In the genomic region with DNA sequence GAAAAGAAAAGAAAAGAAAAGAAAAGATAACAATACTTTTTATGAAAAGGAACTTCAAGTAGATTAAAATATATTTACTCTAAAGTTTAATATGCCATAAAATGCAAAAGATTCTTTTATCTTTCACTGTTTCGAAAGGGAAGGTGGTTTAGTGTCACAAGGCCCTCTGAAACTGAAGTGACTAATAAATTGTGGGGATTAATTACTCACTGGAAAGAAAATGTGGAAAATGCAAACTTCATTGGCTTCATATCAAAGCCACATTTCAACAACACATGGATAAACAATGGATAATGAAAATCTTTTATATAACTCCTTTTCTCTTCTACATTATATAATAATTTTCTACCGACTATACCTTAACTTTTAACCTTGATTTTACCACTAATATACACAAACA, we compare ENCODE assay signal across 1 cellular context.
TF ChIP-seq lines count a peak whose summit lies in the region.

No MANE protein-coding gene starts in this region.

TF ChIP-seq in GM23338, 12 proteins besides CTCF, POLR2A, EP300 and RAD21 (continued from another document):
- TF ChIP-seq, protein P1, sequence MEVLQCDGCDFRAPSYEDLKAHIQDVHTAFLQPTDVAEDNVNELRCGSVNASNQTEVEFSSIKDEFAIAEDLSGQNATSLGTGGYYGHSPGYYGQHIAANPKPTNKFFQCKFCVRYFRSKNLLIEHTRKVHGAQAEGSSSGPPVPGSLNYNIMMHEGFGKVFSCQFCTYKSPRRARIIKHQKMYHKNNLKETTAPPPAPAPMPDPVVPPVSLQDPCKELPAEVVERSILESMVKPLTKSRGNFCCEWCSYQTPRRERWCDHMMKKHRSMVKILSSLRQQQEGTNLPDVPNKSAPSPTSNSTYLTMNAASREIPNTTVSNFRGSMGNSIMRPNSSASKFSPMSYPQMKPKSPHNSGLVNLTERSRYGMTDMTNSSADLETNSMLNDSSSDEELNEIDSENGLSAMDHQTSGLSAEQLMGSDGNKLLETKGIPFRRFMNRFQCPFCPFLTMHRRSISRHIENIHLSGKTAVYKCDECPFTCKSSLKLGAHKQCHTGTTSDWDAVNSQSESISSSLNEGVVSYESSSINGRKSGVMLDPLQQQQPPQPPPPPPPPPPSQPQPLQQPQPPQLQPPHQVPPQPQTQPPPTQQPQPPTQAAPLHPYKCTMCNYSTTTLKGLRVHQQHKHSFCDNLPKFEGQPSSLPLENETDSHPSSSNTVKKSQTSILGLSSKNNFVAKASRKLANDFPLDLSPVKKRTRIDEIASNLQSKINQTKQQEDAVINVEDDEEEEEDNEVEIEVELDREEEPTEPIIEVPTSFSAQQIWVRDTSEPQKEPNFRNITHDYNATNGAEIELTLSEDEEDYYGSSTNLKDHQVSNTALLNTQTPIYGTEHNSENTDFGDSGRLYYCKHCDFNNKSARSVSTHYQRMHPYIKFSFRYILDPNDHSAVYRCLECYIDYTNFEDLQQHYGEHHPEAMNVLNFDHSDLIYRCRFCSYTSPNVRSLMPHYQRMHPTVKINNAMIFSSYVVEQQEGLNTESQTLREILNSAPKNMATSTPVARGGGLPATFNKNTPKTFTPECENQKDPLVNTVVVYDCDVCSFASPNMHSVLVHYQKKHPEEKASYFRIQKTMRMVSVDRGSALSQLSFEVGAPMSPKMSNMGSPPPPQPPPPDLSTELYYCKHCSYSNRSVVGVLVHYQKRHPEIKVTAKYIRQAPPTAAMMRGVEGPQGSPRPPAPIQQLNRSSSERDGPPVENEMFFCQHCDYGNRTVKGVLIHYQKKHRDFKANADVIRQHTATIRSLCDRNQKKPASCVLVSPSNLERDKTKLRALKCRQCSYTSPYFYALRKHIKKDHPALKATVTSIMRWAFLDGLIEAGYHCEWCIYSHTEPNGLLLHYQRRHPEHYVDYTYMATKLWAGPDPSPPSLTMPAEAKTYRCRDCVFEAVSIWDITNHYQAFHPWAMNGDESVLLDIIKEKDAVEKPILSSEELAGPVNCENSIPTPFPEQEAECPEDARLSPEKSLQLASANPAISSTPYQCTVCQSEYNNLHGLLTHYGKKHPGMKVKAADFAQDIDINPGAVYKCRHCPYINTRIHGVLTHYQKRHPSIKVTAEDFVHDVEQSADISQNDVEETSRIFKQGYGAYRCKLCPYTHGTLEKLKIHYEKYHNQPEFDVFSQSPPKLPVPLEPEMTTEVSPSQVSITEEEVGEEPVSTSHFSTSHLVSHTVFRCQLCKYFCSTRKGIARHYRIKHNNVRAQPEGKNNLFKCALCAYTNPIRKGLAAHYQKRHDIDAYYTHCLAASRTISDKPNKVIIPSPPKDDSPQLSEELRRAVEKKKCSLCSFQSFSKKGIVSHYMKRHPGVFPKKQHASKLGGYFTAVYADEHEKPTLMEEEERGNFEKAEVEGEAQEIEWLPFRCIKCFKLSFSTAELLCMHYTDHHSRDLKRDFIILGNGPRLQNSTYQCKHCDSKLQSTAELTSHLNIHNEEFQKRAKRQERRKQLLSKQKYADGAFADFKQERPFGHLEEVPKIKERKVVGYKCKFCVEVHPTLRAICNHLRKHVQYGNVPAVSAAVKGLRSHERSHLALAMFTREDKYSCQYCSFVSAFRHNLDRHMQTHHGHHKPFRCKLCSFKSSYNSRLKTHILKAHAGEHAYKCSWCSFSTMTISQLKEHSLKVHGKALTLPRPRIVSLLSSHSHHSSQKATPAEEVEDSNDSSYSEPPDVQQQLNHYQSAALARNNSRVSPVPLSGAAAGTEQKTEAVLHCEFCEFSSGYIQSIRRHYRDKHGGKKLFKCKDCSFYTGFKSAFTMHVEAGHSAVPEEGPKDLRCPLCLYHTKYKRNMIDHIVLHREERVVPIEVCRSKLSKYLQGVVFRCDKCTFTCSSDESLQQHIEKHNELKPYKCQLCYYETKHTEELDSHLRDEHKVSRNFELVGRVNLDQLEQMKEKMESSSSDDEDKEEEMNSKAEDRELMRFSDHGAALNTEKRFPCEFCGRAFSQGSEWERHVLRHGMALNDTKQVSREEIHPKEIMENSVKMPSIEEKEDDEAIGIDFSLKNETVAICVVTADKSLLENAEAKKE (CRISPR knock-in tag; IDR thresholded peaks at IDR 0.05): no peak
- TF ChIP-seq CREB1 (CRISPR knock-in tag; IDR thresholded peaks at IDR 0.05; ENCODE audit: low read depth) (no peak), ZNF114 (CRISPR knock-in tag; IDR thresholded peaks at IDR 0.05) (no peak), JUNB (IDR thresholded peaks at IDR 0.05; ENCODE audit: unreplicated experiment) (no peak), NANOG (IDR thresholded peaks at IDR 0.05; ENCODE audit: borderline replicate concordance) (no peak)
